10 cellular contexts compared by ENCODE assay signal in the genomic region with DNA sequence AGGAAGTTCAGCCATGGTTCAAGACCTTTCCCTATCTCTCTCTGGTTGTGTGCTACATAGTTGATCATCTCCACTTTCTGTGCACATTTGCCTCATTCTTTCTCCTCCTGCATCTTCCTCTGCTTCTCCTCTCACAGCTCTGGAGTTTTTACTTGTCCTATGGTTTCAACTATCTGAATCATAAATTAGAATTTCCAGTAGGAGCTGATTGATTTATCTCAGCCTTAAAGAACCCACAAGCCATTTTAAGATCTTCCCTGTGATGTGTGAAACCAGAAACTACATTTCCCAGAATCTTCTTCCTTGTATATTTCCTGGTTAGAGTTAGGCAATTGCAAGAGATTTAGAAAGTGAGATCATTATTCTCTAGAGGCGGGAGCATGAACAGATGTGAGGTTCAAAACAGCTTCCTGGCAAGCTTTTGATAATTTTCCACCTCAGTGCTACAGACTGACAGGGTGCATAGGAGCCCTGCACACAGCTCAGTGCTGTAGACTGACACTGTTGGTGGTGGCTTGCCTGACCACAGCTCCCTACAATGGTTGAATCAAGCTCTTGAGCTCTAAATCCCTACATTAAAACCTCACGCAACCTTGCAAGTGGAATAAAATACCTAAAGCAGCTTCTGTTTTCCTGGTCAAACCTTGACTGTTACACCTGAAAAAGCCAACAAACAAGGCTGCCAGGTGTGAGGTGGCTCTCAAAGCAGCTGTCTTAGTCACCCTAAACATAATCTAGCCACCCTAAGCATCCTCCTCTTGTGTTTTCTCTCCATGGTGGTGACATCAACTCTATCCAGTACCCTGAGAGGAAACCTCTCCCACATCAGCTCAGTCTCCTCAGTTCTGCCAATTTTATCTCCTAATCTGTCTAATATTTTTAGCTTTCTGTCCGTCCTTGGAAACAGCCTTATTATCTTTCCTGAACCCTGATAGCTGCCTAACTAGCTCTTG. TPM values are rescaled to one million over a fixed set of nuclear protein-coding genes. Genes with fewer than 3 reads are reported as not detected.
A peak's percentile ranks its signal among the peaks of the same experiment; 100 is the strongest.
DNase-seq lines count a peak whose midpoint lies in the region; ATAC-seq, FAIRE-seq and TF ChIP-seq lines count a peak whose summit lies in the region.
"Had no signal": no experiment of that assay in that cellular context is flagged by ENCODE, and none has a peak within 500 bp of the region (broad histone marks: within the 10 kb centered on the region; RNA-seq: fewer than 3 reads in every experiment).

No MANE protein-coding gene starts in this region.

- no peak for TF ChIP-seq CTCF in bronchial epithelial cell (IDR thresholded peaks at IDR 0.05; ENCODE audit: insufficient read depth, low read length, severe bottlenecking)
- TF ChIP-seq CTCF in MCF 10A (IDR thresholded peaks at IDR 0.05; ENCODE audit: unreplicated experiment), result no peak
- TF ChIP-seq CTCF in stomach (IDR thresholded peaks at IDR 0.05), result no peak

- H3K27ac ChIP-seq in BLaER1 (peak overlapping the region; percentile 65), stomach (no peak overlapping the region)

- H3K27me3 ChIP-seq in BLaER1 (no peaks in the 10 kb centered on the region), bronchial epithelial cell (ENCODE audit: control insufficient read depth, insufficient read depth, low read length) (peaks cover under 1% of the 10 kb centered on the region), stomach (no peaks in the 10 kb centered on the region)

- H3K36me3 Mint-ChIP-seq in MCF 10A (ENCODE audit: insufficient read depth, unreplicated experiment), result no peaks in the 10 kb centered on the region
- H3K36me3 Mint-ChIP-seq: brain had no signal

- TF ChIP-seq POLR2A in stomach (IDR thresholded peaks at IDR 0.05), result no peak

- 63 to 67% (median 63%) methylated on average over 3 of the region's 3 CpGs for WGBS in stomach, 5 donors

- ATAC-seq in GM19372 (IDR thresholded peaks at IDR 0.05; ENCODE audit: low read depth, unreplicated experiment), result peak; percentile 67

- no peak for TF ChIP-seq EP300 in stomach (IDR thresholded peaks at IDR 0.05)

- intact Hi-C loops in MCF 10A (cut with micrococcal nuclease), result no loop called here
- intact Hi-C loops in stomach (cut with DNase I; ENCODE audit: low total_unique reads), result no loop called here

- H3K36me3 ChIP-seq in BLaER1, result no peaks in the 10 kb centered on the region
- no peaks in the 10 kb centered on the region for H3K36me3 ChIP-seq in bronchial epithelial cell (ENCODE audit: control insufficient read depth, insufficient read depth, low read length)
- H3K36me3 ChIP-seq in stomach, result no peaks in the 10 kb centered on the region

- H3K4me3 Mint-ChIP-seq in MCF 10A (ENCODE audit: unreplicated experiment), result no peak overlapping the region
- H3K4me3 Mint-ChIP-seq: brain had no signal

- H3K4me3 ChIP-seq in BLaER1 (no peak overlapping the region), bronchial epithelial cell (ENCODE audit: low read depth, low read length) (no peak overlapping the region), stomach (no peak overlapping the region)

- H4K20me1 ChIP-seq in BLaER1, result no peaks in the 10 kb centered on the region

- no TSS peak for BruUV-seq in MCF 10A (replicated peaks; lab: Mats Ljungman, UMichigan)

- no peaks in the 10 kb centered on the region for H3K9me3 Mint-ChIP-seq in MCF 10A (ENCODE audit: unreplicated experiment)

- no peaks in the 10 kb centered on the region for H3K4me1 Mint-ChIP-seq in MCF 10A (ENCODE audit: insufficient read depth, unreplicated experiment)

- peak overlapping the region; percentile 36; the same call in 1 of the 2 replicates for H3K9ac ChIP-seq in BLaER1

- CTCF ChIA-PET in MCF 10A (lab: Yijun Ruan, JAX), result interaction anchor here (0.7 to 1.1 kb wide), 2 partner anchors 16 to 136 kb away, joined by 3 to 7 read pairs; no protein-coding TSS in a partner anchor

- POLR2A ChIA-PET in MCF 10A (lab: Yijun Ruan, JAX), result no interaction called here

- H3K9me3 ChIP-seq in BLaER1 (0 out of 2 replicates have a peak, but pooled peaks cover 3% of the 10 kb centered on the region), stomach (no peaks in the 10 kb centered on the region)

- H3K27me3 Mint-ChIP-seq in MCF 10A (ENCODE audit: insufficient read depth, unreplicated experiment), result peaks cover 10% of the 10 kb centered on the region

- peak; percentile 47 for FAIRE-seq in bronchial epithelial cell (lab: Jason Lieb, UNC)

- DNase-seq in NCI-H2029 treated with DMSO at 0.1 percent for 48 hours (lab: John Stamatoyannopoulos, UW) (peak; percentile 4), bronchial epithelial cell (ENCODE audit: low read depth) (peak; percentile 34), MCF 10A (ENCODE audit: unreplicated experiment) (no peak), medulla oblongata (ENCODE audit: extremely low spot score) (no peak), stomach (no peak)
- no peak for DNase-seq in activated effector memory CD4-positive, alpha-beta T cell treated with anti-CD3 and anti-CD28 coated beads, Interleukin-2, amount 50 U/mL, for 16 hours
- DNase-seq: NCI-H146 had no signal

- peak overlapping the region; percentile 75 for H3K4me2 ChIP-seq in BLaER1

- peaks cover 24% of the 10 kb centered on the region for H3K4me1 ChIP-seq in BLaER1
- H3K4me1 ChIP-seq in stomach, result no peaks in the 10 kb centered on the region

- H3K27ac Mint-ChIP-seq in MCF 10A (ENCODE audit: low read depth, unreplicated experiment), result no peak overlapping the region
- H3K27ac Mint-ChIP-seq: brain had no signal

RNA-seq across cellular contexts. Expression of gene IFNG, which starts 21.5 kb away (rescaled TPM):
- total RNA-seq in bronchial epithelial cell (not detected in 2 replicates), MCF 10A (2022) (not detected in 2 replicates), stomach (not detected)
- polyA plus RNA-seq in stomach, result not detected

RNA-seq across cellular contexts. Expression of gene IL26, which starts 44.5 kb away (rescaled TPM):
- not detected in 2 replicates for total RNA-seq in bronchial epithelial cell
- total RNA-seq in MCF 10A (2022), result not detected in 2 replicates
- not detected for total RNA-seq in stomach
- not detected for polyA plus RNA-seq in stomach

Comparison
In these comparisons a context has a peak if more than half of its experiments do, and no peak if none do; other contexts are left out.
1. DNase-seq: peak in NCI-H2029 treated with DMSO at 0.1 percent for 48 hours (single experiment) and bronchial epithelial cell (single experiment); none in activated effector memory CD4-positive, alpha-beta T cell treated with anti-CD3 and anti-CD28 coated beads, Interleukin-2, amount 50 U/mL, for 16 hours (single experiment), MCF 10A (single experiment), medulla oblongata (single experiment) and stomach (single experiment).